Comparison of ENCODE assay signal across 15 cellular contexts in the genomic region with DNA sequence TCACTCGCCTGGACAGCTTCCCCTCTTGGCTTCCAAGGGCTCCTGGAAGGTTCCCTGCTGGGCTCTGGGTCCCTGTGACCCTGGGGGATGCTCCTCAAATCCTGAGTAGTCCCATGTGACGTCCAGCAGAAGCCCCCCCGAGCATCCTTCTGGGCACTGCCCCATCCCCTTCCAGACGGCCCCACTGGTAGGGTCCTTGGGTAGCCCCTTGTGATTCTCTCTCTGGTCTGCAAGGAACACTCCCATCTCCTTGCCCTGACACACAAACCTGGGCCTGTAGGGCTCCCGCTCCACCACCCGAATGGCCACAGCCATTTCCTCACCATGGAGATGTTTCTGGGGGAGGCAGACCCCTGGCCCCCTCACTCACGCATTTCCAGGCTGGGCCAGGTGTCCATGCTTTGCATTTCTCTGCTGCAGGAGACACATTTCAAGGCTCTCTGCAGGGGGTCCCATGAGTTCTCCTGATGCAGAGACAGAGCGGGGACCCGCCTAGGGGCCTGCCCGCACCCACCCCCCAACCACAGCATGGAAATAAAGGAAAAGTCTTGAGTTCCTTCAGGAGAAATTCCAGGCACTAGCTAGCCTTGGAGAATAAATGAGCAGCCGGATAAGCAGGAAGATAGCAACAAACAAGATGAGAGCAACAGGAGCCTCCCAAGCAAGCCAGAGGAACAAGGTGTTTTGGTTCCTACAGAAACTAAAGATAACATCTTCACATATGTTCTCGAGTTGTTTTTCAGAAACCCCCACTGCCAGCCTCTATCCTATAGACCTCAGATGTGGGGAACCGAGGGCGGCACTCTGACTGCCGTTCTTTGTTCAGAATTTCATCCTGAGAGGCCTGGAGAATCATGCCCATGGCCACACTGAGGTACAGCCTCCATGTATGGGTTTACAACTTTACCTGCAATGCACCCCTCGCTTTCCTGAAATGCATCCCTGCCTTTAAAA.
DNase-seq lines count a peak whose midpoint lies in the region; ATAC-seq and TF ChIP-seq lines count a peak whose summit lies in the region.
"Had no signal": no experiment of that assay in that cellular context is flagged by ENCODE, and none has a peak within 500 bp of the region (broad histone marks: within the 10 kb centered on the region; RNA-seq: fewer than 3 reads in every experiment).

No MANE protein-coding gene starts in this region.

- WGBS in SK-N-SH (ENCODE audit: low lambda C conversion rate), result 81% methylated on average over 15 of the region's 16 CpGs

- peak overlapping the region; percentile 20 for H3K4me3 Mint-ChIP-seq in activated CD8-positive, alpha-beta T cell treated with anti-CD3 and anti-CD28 coated beads, Interleukin-2, amount 10 ng/mL, durations not matched to agents 7 days and 5 days
- H3K4me3 Mint-ChIP-seq in naive B cell, result peak overlapping the region in 6 of 8 donors; percentile 64 to 88 (median 82)

- H3K27ac ChIP-seq in SK-N-SH (ENCODE audit: low read depth in 2 of 2, low read length in 1 of 2), result no peak overlapping the region
- H3K27ac ChIP-seq: 22Rv1 had no signal

- peaks cover 59% of the 10 kb centered on the region for H3K4me1 Mint-ChIP-seq in activated CD8-positive, alpha-beta T cell treated with anti-CD3 and anti-CD28 coated beads, Interleukin-2, amount 10 ng/mL, durations not matched to agents 7 days and 5 days (ENCODE audit: low read depth)
- peaks cover 33 to 52% (median 41%) of the 10 kb centered on the region in 3 donors for H3K4me1 Mint-ChIP-seq in naive B cell

- no peak overlapping the region for H3K4me3 ChIP-seq in SK-N-SH (ENCODE audit: low read depth in 2 of 2, low read length in 1 of 2)

- H3F3A ChIP-seq in SK-N-SH (replicated peaks; ENCODE audit: insufficient read depth), result peaks cover 4% of the 10 kb centered on the region

- no peaks in the 10 kb centered on the region for H3K9me3 ChIP-seq in SK-N-SH

- peak overlapping the region; percentile 93 for H3K27ac Mint-ChIP-seq in activated CD8-positive, alpha-beta T cell treated with anti-CD3 and anti-CD28 coated beads, Interleukin-2, amount 10 ng/mL, durations not matched to agents 7 days and 5 days
- peak overlapping the region; percentile 42 to 98 (median 86) for H3K27ac Mint-ChIP-seq in naive B cell

- no peak overlapping the region for H2AFZ ChIP-seq in SK-N-SH (ENCODE audit: low read depth)

- peaks cover 2% of the 10 kb centered on the region for H3K36me3 Mint-ChIP-seq in activated CD8-positive, alpha-beta T cell treated with anti-CD3 and anti-CD28 coated beads, Interleukin-2, amount 10 ng/mL, durations not matched to agents 7 days and 5 days (ENCODE audit: low read depth)
- H3K36me3 Mint-ChIP-seq in naive B cell, result no peaks in the 10 kb centered on the region
- H3K36me3 Mint-ChIP-seq: brain had no signal

- no peaks in the 10 kb centered on the region for H3K27me3 ChIP-seq in SK-N-SH (ENCODE audit: insufficient read depth)

- H3K9me3 Mint-ChIP-seq in activated CD8-positive, alpha-beta T cell treated with anti-CD3 and anti-CD28 coated beads, Interleukin-2, amount 10 ng/mL, durations not matched to agents 7 days and 5 days (ENCODE audit: insufficient read depth), result no peaks in the 10 kb centered on the region
- H3K9me3 Mint-ChIP-seq in naive B cell, result no peaks in the 10 kb centered on the region

- TF ChIP-seq EP300 in SK-N-SH (IDR thresholded peaks at IDR 0.05; ENCODE audit: borderline replicate concordance in 1 of 2, low read depth in 1 of 2, low read length in 1 of 2) (no peak), Ishikawa (IDR thresholded peaks at IDR 0.05; ENCODE audit: borderline replicate concordance) (no peak)

- no peaks in the 10 kb centered on the region for H3K36me3 ChIP-seq in SK-N-SH (replicated peaks in 1 of 2; ENCODE audit: control insufficient read depth in 1 of 2, insufficient read depth in 2 of 2, low read length in 1 of 2)

- no peaks in the 10 kb centered on the region for H3K79me2 ChIP-seq in SK-N-SH (ENCODE audit: insufficient read depth)

- H3K27me3 Mint-ChIP-seq in activated CD8-positive, alpha-beta T cell treated with anti-CD3 and anti-CD28 coated beads, Interleukin-2, amount 10 ng/mL, durations not matched to agents 7 days and 5 days (ENCODE audit: low read depth), result no peaks in the 10 kb centered on the region
- H3K27me3 Mint-ChIP-seq in naive B cell, result peaks cover 0 to 1% (median 0%) of the 10 kb centered on the region in 3 donors

- no peaks in the 10 kb centered on the region for H4K20me1 ChIP-seq in SK-N-SH (ENCODE audit: insufficient read depth)

- ATAC-seq in SK-N-SH treated with all-trans-retinoic acid at 6 μM for 48 hours, result no peak
- ATAC-seq in activated CD8-positive, alpha-beta T cell treated with anti-CD3 and anti-CD28 coated beads, Interleukin-2, amount 10 ng/mL, durations not matched to agents 7 days and 5 days, result no peak
- no peak for ATAC-seq in naive B cell (ENCODE audit: low read depth in 2 of 2)
- ATAC-seq in esophagus mucosa, result no peak
- ATAC-seq: Right ventricle myocardium inferior had no signal

- no peak for TF ChIP-seq CTCF in SK-N-SH (IDR thresholded peaks at IDR 0.05)

- peaks cover 3 to 12% of the 10 kb centered on the region in 2 experiments; a peak in 2 of 4 replicates for H3K4me1 ChIP-seq in SK-N-SH (ENCODE audit: control insufficient read depth in 1 of 2, insufficient read depth in 2 of 2, low read depth in 1 of 2, low read length in 1 of 2)

- CTCF ChIA-PET in SK-N-SH (lab: Yijun Ruan, JAX), result interaction anchor here (1.5 to 1.7 kb wide), 3 partner anchors 11 to 14 kb away, joined by 3 to 5 read pairs (median 4); no protein-coding TSS in a partner anchor
- CTCF ChIA-PET in activated CD8-positive, alpha-beta T cell treated with anti-CD3 and anti-CD28 coated beads, Interleukin-2, amount 10 ng/mL, durations not matched to agents 7 days and 5 days (lab: Charles Lee), result interaction anchor here (0.9 to 2.3 kb wide), 3 partner anchors 15 to 59 kb away, joined by 3 to 7 read pairs (median 5); no protein-coding TSS in a partner anchor

- no peak for TF ChIP-seq RAD21 in SK-N-SH (IDR thresholded peaks at IDR 0.05; ENCODE audit: low read length)
- no peak for TF ChIP-seq RAD21 in Ishikawa (IDR thresholded peaks at IDR 0.05; ENCODE audit: low read depth)

- no peaks in the 10 kb centered on the region for H3K9me2 ChIP-seq in SK-N-SH

- H3K9ac ChIP-seq in SK-N-SH, result no peak overlapping the region

- DNase-seq in SK-N-SH (peak; percentile 10), naive B cell (no peak), NOMO-1 treated with dmso at 0.1 percent for 144 hours (lab: John Stamatoyannopoulos, UW; ENCODE audit: unreplicated experiment) (no peak), A172 (ENCODE audit: low spot score) (no peak)
- peak; percentile 28 for DNase-seq in activated CD8-positive, alpha-beta T cell treated with anti-CD3 and anti-CD28 coated beads, Interleukin-2, amount 10 ng/mL, durations not matched to agents 7 days and 5 days
- DNase-seq: GOT3, Karpas-422, mammary epithelial cell, NCI-H2081 had no signal

- no peak overlapping the region for H3K4me2 ChIP-seq in SK-N-SH

- POLR2A ChIA-PET in SK-N-SH (lab: Yijun Ruan, JAX), result no interaction called here
- POLR2A ChIA-PET in activated CD8-positive, alpha-beta T cell treated with anti-CD3 and anti-CD28 coated beads, Interleukin-2, amount 10 ng/mL, durations not matched to agents 7 days and 5 days (lab: Charles Lee), result interaction anchor here (2.3 to 3.6 kb wide), 2 partner anchors 14 to 28 kb away, joined by 9 to 16 read pairs; no protein-coding TSS in a partner anchor

TF ChIP-seq in SK-N-SH, 30 proteins besides CTCF, POLR2A, EP300 and RAD21 (continues in another document):
- no peak for TF ChIP-seq TEAD4 (IDR thresholded peaks at IDR 0.05; ENCODE audit: borderline replicate concordance, insufficient read depth)
- TF ChIP-seq RXRA (IDR thresholded peaks at IDR 0.05; ENCODE audit: borderline replicate concordance, low read depth), result no peak
- TF ChIP-seq FOXJ3 (CRISPR knock-in tag; IDR thresholded peaks at IDR 0.05), result no peak
- no peak for TF ChIP-seq TCF12 (IDR thresholded peaks at IDR 0.05)
- TF ChIP-seq FOXM1 (IDR thresholded peaks at IDR 0.05; ENCODE audit: low read depth), result no peak
- no peak for TF ChIP-seq GABPA (IDR thresholded peaks at IDR 0.05; ENCODE audit: low read depth)
- no peak for TF ChIP-seq ELF1 (IDR thresholded peaks at IDR 0.05)

TF ChIP-seq in SK-N-SH treated with all-trans-retinoic acid at 6 μM for 48 hours, 23 proteins besides CTCF, POLR2A, EP300 and RAD21:
- TF ChIP-seq SNAI2 (CRISPR knock-in tag; IDR thresholded peaks at IDR 0.05), result no peak
- TF ChIP-seq ZC3H10 (CRISPR knock-in tag; IDR thresholded peaks at IDR 0.05), result no peak
- TF ChIP-seq CSDC2 (CRISPR knock-in tag; IDR thresholded peaks at IDR 0.05), result no peak
- TF ChIP-seq PPARA (CRISPR knock-in tag; IDR thresholded peaks at IDR 0.05; ENCODE audit: borderline replicate concordance), result no peak
- no peak for TF ChIP-seq TCF4 (CRISPR knock-in tag; IDR thresholded peaks at IDR 0.05; ENCODE audit: borderline replicate concordance)

TF ChIP-seq in Ishikawa, 13 proteins besides CTCF, POLR2A, EP300 and RAD21:
- TF ChIP-seq NFIC (IDR thresholded peaks at IDR 0.05) (no peak), ZBTB7A (IDR thresholded peaks at IDR 0.05; ENCODE audit: low read depth) (0 out of 2 replicates have a peak, but pooled peaks have one; percentile 28)

Comparison
In these comparisons a context has a peak if more than half of its experiments do, and no peak if none do; other contexts are left out.
1. DNase-seq: peak in SK-N-SH (single experiment) and activated CD8-positive, alpha-beta T cell treated with anti-CD3 and anti-CD28 coated beads, Interleukin-2, amount 10 ng/mL, durations not matched to agents 7 days and 5 days (single experiment); none in naive B cell (single experiment), NOMO-1 treated with dmso at 0.1 percent for 144 hours (single experiment) and A172 (single experiment).